ENCODE assay signal across 12 cellular contexts in the genomic region with DNA sequence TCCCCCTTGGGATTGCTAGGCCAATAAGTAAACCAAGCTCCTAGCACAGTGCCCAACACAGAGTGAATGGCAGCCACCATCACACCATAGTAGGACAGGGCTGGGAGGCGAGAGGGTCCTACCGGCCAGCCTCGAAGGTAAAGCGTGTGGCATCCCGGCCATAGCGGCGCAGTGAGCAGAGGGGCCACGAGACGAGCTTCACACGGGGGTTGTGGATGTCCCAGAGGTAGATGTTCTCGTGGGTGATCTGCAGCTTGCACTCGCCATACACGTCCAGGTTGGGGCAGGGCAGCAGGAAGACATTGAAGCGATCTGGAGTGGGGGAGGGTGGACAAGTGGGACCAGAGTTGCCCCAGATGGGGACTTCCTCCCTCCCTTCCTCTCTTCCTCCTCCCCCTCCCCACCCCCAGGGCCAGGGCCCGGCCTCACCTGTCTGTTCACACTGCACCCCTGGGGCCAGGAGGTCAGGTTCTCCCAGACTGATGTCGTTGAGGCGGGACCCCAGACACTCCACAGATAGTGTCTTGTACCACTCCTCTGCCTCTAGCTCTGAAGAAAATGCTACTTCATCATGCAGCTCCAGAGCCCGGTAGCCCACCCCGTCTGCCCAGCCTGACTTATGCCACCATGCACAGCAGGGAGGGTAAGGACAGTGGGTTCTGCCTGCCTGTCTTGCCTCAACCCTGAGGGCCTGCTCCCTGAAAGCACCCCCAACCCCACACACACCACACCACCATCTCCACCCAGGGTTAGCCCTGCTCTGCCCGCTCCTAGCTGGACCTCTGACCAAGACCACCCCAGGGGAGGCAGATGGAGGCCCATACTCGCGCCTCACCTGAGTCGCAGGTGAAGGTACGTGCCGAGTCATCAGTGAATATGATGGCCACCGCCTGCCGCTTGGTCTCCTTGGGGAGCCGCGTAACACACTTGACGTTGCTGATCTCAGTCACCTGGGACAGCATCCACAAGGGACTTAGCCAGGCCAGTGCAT. TPM values are rescaled to one million over a fixed set of nuclear protein-coding genes. Genes with fewer than 3 reads are reported as not detected.
DNase-seq lines count a peak whose midpoint lies in the region; TF ChIP-seq lines count a peak whose summit lies in the region.
"Had no signal": no experiment of that assay in that cellular context is flagged by ENCODE, and none has a peak within 500 bp of the region (broad histone marks: within the 10 kb centered on the region; RNA-seq: fewer than 3 reads in every experiment).

No MANE protein-coding gene starts in this region.

- intact Hi-C loops in activated T-helper 1 cell treated with anti-CD3 and anti-CD28 coated beads, Interleukin-12 subunit alpha, Interleukin-12 subunit beta, Interleukin-2, Interleukin-4 antibody, amounts not matched to agents 30 ng/mL and 10 ng/mL and 1 ng/mL, durations not matched to agents 14 hours and 24 hours and 36 hours (cut with micrococcal nuclease): loop anchor here (1.0 to 5.0 kb wide), 3 partner anchors 11 to 262 kb away; partner anchors contain the start of genes DOK4, KATNB1 and POLR2C

- H3K36me3 ChIP-seq in mesodermal cell (ENCODE audit: control insufficient read depth, insufficient read depth, low read length): peaks cover 98% of the 10 kb centered on the region

- H3K27me3 Mint-ChIP-seq in activated CD4-positive, alpha-beta T cell treated with anti-CD3 and anti-CD28 coated beads, Interleukin-2, amount 10 ng/mL, durations not matched to agents 7 days and 5 days: no peaks in the 10 kb centered on the region
- H3K27me3 Mint-ChIP-seq in activated T-helper 1 cell treated with anti-CD3 and anti-CD28 coated beads, Interleukin-12 subunit alpha, Interleukin-12 subunit beta, Interleukin-2, Interleukin-4 antibody, amounts not matched to agents 30 ng/mL and 10 ng/mL and 1 ng/mL, durations not matched to agents 14 hours and 24 hours and 36 hours (ENCODE audit: insufficient read depth): no peaks in the 10 kb centered on the region

- no peaks in the 10 kb centered on the region for H3K9me3 Mint-ChIP-seq in activated CD4-positive, alpha-beta T cell treated with anti-CD3 and anti-CD28 coated beads, Interleukin-2, amount 10 ng/mL, durations not matched to agents 7 days and 5 days
- no peaks in the 10 kb centered on the region for H3K9me3 Mint-ChIP-seq in activated T-helper 1 cell treated with anti-CD3 and anti-CD28 coated beads, Interleukin-12 subunit alpha, Interleukin-12 subunit beta, Interleukin-2, Interleukin-4 antibody, amounts not matched to agents 30 ng/mL and 10 ng/mL and 1 ng/mL, durations not matched to agents 14 hours and 24 hours and 36 hours

- CTCF ChIA-PET in activated CD4-positive, alpha-beta T cell treated with anti-CD3 and anti-CD28 coated beads, Interleukin-2, amount 10 ng/mL, durations not matched to agents 7 days and 5 days (lab: Charles Lee): interaction anchor here (0.6 to 2.1 kb wide), 6 partner anchors 11 to 58 kb away, joined by 3 to 20 read pairs (median 4); partner anchors contain the start of genes DOK4 and POLR2C

- no peak for TF ChIP-seq CTCF in GM12875 (IDR thresholded peaks at IDR 0.05; ENCODE audit: borderline replicate concordance, insufficient read depth, low read depth, low read length)

- H3K4me1 ChIP-seq in mesodermal cell (ENCODE audit: control insufficient read depth, insufficient read depth, low read length, poor library complexity, severe bottlenecking): peaks cover 23% of the 10 kb centered on the region

- 94 to 96% methylated on average over 17 to 26 of the region's 30 CpGs for WGBS in mesodermal cell (ENCODE audit: insufficient coverage in 2 of 2), 2 experiments

- in situ Hi-C loops in G401 (cut with HindIII; ENCODE audit: low sequenced_read_pairs): no loop called here

- no peak for DNase-seq in activated CD4-positive, alpha-beta T cell treated with anti-CD3 and anti-CD28 coated beads, Interleukin-2, amount 10 ng/mL, durations not matched to agents 7 days and 5 days
- DNase-seq in activated CD4-positive, alpha-beta T cell treated with anti-CD3 and anti-CD28 coated beads, Interleukin-2, amount 50 U/mL, for 1 hour: no peak
- DNase-seq in activated T-helper 1 cell treated with anti-CD3 and anti-CD28 coated beads, Interleukin-12 subunit alpha, Interleukin-12 subunit beta, Interleukin-2, Interleukin-4 antibody, amounts not matched to agents 30 ng/mL and 10 ng/mL and 1 ng/mL, durations not matched to agents 14 hours and 24 hours and 36 hours (ENCODE audit: low spot score): no peak
- DNase-seq in central memory CD4-positive, alpha-beta T cell: no peak
- no peak for DNase-seq in G401 (ENCODE audit: low spot score)
- DNase-seq in foreskin melanocyte: no peak
- DNase-seq: NCI-H526 treated with DMSO at 0.1 percent for 48 hours, small intestine had no signal

- H3K27ac Mint-ChIP-seq in activated CD4-positive, alpha-beta T cell treated with anti-CD3 and anti-CD28 coated beads, Interleukin-2, amount 10 ng/mL, durations not matched to agents 7 days and 5 days: peak overlapping the region; percentile 13
- H3K27ac Mint-ChIP-seq in activated T-helper 1 cell treated with anti-CD3 and anti-CD28 coated beads, Interleukin-12 subunit alpha, Interleukin-12 subunit beta, Interleukin-2, Interleukin-4 antibody, amounts not matched to agents 30 ng/mL and 10 ng/mL and 1 ng/mL, durations not matched to agents 14 hours and 24 hours and 36 hours: peak overlapping the region; percentile 29

- peaks cover 16% of the 10 kb centered on the region for H3K36me3 Mint-ChIP-seq in activated CD4-positive, alpha-beta T cell treated with anti-CD3 and anti-CD28 coated beads, Interleukin-2, amount 10 ng/mL, durations not matched to agents 7 days and 5 days (ENCODE audit: low read depth)
- H3K36me3 Mint-ChIP-seq in activated T-helper 1 cell treated with anti-CD3 and anti-CD28 coated beads, Interleukin-12 subunit alpha, Interleukin-12 subunit beta, Interleukin-2, Interleukin-4 antibody, amounts not matched to agents 30 ng/mL and 10 ng/mL and 1 ng/mL, durations not matched to agents 14 hours and 24 hours and 36 hours (ENCODE audit: low read depth): peaks cover 10% of the 10 kb centered on the region

- peaks cover 24% of the 10 kb centered on the region for H3K4me1 Mint-ChIP-seq in activated CD4-positive, alpha-beta T cell treated with anti-CD3 and anti-CD28 coated beads, Interleukin-2, amount 10 ng/mL, durations not matched to agents 7 days and 5 days
- H3K4me1 Mint-ChIP-seq in activated T-helper 1 cell treated with anti-CD3 and anti-CD28 coated beads, Interleukin-12 subunit alpha, Interleukin-12 subunit beta, Interleukin-2, Interleukin-4 antibody, amounts not matched to agents 30 ng/mL and 10 ng/mL and 1 ng/mL, durations not matched to agents 14 hours and 24 hours and 36 hours (ENCODE audit: low read depth): peaks cover 18% of the 10 kb centered on the region

- H3K27ac ChIP-seq in mesodermal cell (ENCODE audit: low read depth, low read length, severe bottlenecking): peak overlapping the region; percentile 60
- H3K27ac ChIP-seq: KMS-11, parathyroid adenoma had no signal

- no peak overlapping the region for H3K4me3 Mint-ChIP-seq in activated CD4-positive, alpha-beta T cell treated with anti-CD3 and anti-CD28 coated beads, Interleukin-2, amount 10 ng/mL, durations not matched to agents 7 days and 5 days
- no peak overlapping the region for H3K4me3 Mint-ChIP-seq in activated T-helper 1 cell treated with anti-CD3 and anti-CD28 coated beads, Interleukin-12 subunit alpha, Interleukin-12 subunit beta, Interleukin-2, Interleukin-4 antibody, amounts not matched to agents 30 ng/mL and 10 ng/mL and 1 ng/mL, durations not matched to agents 14 hours and 24 hours and 36 hours

- POLR2A ChIA-PET in activated CD4-positive, alpha-beta T cell treated with anti-CD3 and anti-CD28 coated beads, Interleukin-2, amount 10 ng/mL, durations not matched to agents 7 days and 5 days (lab: Charles Lee): no interaction called here

- no peaks in the 10 kb centered on the region for H3K9me3 ChIP-seq in mesodermal cell (ENCODE audit: control insufficient read depth, low read length)

- H3K4me3 ChIP-seq in GM12875 (ENCODE audit: low read depth, low read length) (peak overlapping the region; percentile 0), mesodermal cell (ENCODE audit: extremely low read depth, insufficient read depth, low read length, poor library complexity, severe bottlenecking) (no peak overlapping the region)

RNA-seq across cellular contexts. Expression of gene DOK4, which starts 11.3 kb away (rescaled TPM):
- 1 to 10 TPM; 2.3 to 2.7 TPM for total RNA-seq in activated CD4-positive, alpha-beta T cell treated with anti-CD3 and anti-CD28 coated beads, Interleukin-2, amount 10 ng/mL, durations not matched to agents 7 days and 5 days
- 4.4 and 4.9 TPM in 2 replicates for total RNA-seq in activated T-helper 1 cell treated with anti-CD3 and anti-CD28 coated beads, Interleukin-12 subunit alpha, Interleukin-12 subunit beta, Interleukin-2, Interleukin-4 antibody, amounts not matched to agents 30 ng/mL and 10 ng/mL and 1 ng/mL, durations not matched to agents 14 hours and 24 hours and 36 hours
- 710 TPM for polyA plus RNA-seq in mesodermal cell (2013, experiment 1 of 2)
- polyA plus RNA-seq in mesodermal cell (2013, experiment 2 of 2): 670 TPM
- total RNA-seq in G401 (2014; rRNA removed; shearing (Covaris generic)): 33.7 and 45.5 TPM in 2 replicates

RNA-seq across cellular contexts. Expression of gene POLR2C, which starts 12.5 kb away (rescaled TPM):
- 10 to 100 TPM; 54.0 to 55.0 TPM for total RNA-seq in activated CD4-positive, alpha-beta T cell treated with anti-CD3 and anti-CD28 coated beads, Interleukin-2, amount 10 ng/mL, durations not matched to agents 7 days and 5 days
- total RNA-seq in activated T-helper 1 cell treated with anti-CD3 and anti-CD28 coated beads, Interleukin-12 subunit alpha, Interleukin-12 subunit beta, Interleukin-2, Interleukin-4 antibody, amounts not matched to agents 30 ng/mL and 10 ng/mL and 1 ng/mL, durations not matched to agents 14 hours and 24 hours and 36 hours: 89.2 and 90.9 TPM in 2 replicates
- polyA plus RNA-seq in mesodermal cell (2013, experiment 1 of 2): 107 TPM
- polyA plus RNA-seq in mesodermal cell (2013, experiment 2 of 2): 90.5 TPM
- total RNA-seq in G401 (2014; rRNA removed; shearing (Covaris generic)): 240 and 319 TPM in 2 replicates

RNA-seq across cellular contexts. Expression of gene COQ9, which starts 27.7 kb away (rescaled TPM):
- total RNA-seq in activated CD4-positive, alpha-beta T cell treated with anti-CD3 and anti-CD28 coated beads, Interleukin-2, amount 10 ng/mL, durations not matched to agents 7 days and 5 days: 10 to 100 TPM; 39.8 to 41.1 TPM
- total RNA-seq in activated T-helper 1 cell treated with anti-CD3 and anti-CD28 coated beads, Interleukin-12 subunit alpha, Interleukin-12 subunit beta, Interleukin-2, Interleukin-4 antibody, amounts not matched to agents 30 ng/mL and 10 ng/mL and 1 ng/mL, durations not matched to agents 14 hours and 24 hours and 36 hours: 51.2 and 51.6 TPM in 2 replicates
- 32.8 TPM for polyA plus RNA-seq in mesodermal cell (2013, experiment 1 of 2)
- 34.7 TPM for polyA plus RNA-seq in mesodermal cell (2013, experiment 2 of 2)
- total RNA-seq in G401 (2014; rRNA removed; shearing (Covaris generic)): 46.3 and 60.4 TPM in 2 replicates

RNA-seq across cellular contexts. Expression of gene CIAPIN1, which starts 27.8 kb away (rescaled TPM):
- 10 to 100 TPM; 45.8 to 61.8 TPM for total RNA-seq in activated CD4-positive, alpha-beta T cell treated with anti-CD3 and anti-CD28 coated beads, Interleukin-2, amount 10 ng/mL, durations not matched to agents 7 days and 5 days
- total RNA-seq in activated T-helper 1 cell treated with anti-CD3 and anti-CD28 coated beads, Interleukin-12 subunit alpha, Interleukin-12 subunit beta, Interleukin-2, Interleukin-4 antibody, amounts not matched to agents 30 ng/mL and 10 ng/mL and 1 ng/mL, durations not matched to agents 14 hours and 24 hours and 36 hours: 98.0 and 98.4 TPM in 2 replicates
- polyA plus RNA-seq in mesodermal cell (2013, experiment 1 of 2): 64.5 TPM
- 59.6 TPM for polyA plus RNA-seq in mesodermal cell (2013, experiment 2 of 2)
- 152 and 156 TPM in 2 replicates for total RNA-seq in G401 (2014; rRNA removed; shearing (Covaris generic))
